In the genomic region with DNA sequence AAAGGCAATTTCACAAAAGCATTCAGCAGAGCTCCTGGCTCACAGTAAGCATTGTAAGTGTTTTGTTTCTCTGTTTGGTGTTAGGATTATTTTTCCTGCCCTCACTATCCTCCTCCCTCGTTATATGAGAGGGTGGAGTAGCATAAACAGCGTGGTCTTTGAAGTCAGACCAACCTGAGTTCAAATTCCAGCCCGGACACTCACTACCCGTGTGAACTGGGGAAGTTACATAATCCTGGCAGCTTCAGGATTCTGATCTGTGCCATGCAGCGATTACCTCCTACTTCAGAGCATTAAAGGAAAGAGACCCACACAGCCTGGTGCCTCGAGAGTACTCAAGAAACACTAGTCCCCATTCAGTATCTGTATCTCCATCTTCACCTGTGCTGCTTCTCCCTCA, we compare ENCODE assay signal across 1 cellular context.
A peak's percentile ranks its signal among the peaks of the same experiment; 100 is the strongest.
TF ChIP-seq lines count a peak whose summit lies in the region.

No MANE protein-coding gene starts in this region.

TF ChIP-seq in HepG2, 621 proteins besides CTCF, POLR2A, EP300 and RAD21 (continued from another document and continues in another):
- TF ChIP-seq, protein P1, sequence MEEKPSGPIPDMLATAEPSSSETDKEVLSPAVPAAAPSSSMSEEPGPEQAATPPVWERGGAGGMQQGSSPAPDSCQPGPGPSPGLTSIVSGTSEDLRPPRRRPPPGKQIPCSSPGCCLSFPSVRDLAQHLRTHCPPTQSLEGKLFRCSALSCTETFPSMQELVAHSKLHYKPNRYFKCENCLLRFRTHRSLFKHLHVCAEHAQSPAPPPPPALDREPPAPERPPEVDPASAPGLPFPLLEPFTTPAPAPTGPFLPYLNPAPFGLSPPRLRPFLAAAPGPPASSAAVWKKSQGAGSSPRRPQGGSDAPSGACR (CRISPR knock-in tag; IDR thresholded peaks at IDR 0.05), result no peak
- TF ChIP-seq, protein P2, sequence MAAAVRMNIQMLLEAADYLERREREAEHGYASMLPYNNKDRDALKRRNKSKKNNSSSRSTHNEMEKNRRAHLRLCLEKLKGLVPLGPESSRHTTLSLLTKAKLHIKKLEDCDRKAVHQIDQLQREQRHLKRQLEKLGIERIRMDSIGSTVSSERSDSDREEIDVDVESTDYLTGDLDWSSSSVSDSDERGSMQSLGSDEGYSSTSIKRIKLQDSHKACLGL (CRISPR knock-in tag; IDR thresholded peaks at IDR 0.05), result no peak
- TF ChIP-seq MNT (IDR thresholded peaks at IDR 0.05) (no peak), RERE (CRISPR knock-in tag; IDR thresholded peaks at IDR 0.05; ENCODE audit: low read depth) (0 out of 2 replicates have a peak, but pooled peaks have one; percentile 29), ZBTB1 (CRISPR knock-in tag; IDR thresholded peaks at IDR 0.05; ENCODE audit: borderline replicate concordance) (no peak), KDM2A (CRISPR knock-in tag; IDR thresholded peaks at IDR 0.05; ENCODE audit: borderline replicate concordance, low read depth) (no peak), ZNF660 (CRISPR knock-in tag; IDR thresholded peaks at IDR 0.05; ENCODE audit: borderline replicate concordance, low read depth) (no peak), HOXA5 (CRISPR knock-in tag; IDR thresholded peaks at IDR 0.05) (no peak), KLF15 (CRISPR knock-in tag; IDR thresholded peaks at IDR 0.05; ENCODE audit: borderline replicate concordance) (no peak), MXI1 (IDR thresholded peaks at IDR 0.05; ENCODE audit: borderline replicate concordance, low read depth, low read length) (no peak), SPEN (CRISPR knock-in tag; IDR thresholded peaks at IDR 0.05; ENCODE audit: low read depth) (peak; percentile 65; the same call in 1 of the 2 replicates), PLSCR1 (CRISPR knock-in tag; IDR thresholded peaks at IDR 0.05; ENCODE audit: borderline replicate concordance) (no peak), ZNF670 (CRISPR knock-in tag; IDR thresholded peaks at IDR 0.05; ENCODE audit: borderline replicate concordance) (no peak; the same call in 1 of the 2 replicates), ZNF768 (CRISPR knock-in tag; IDR thresholded peaks at IDR 0.05) (no peak), PHF8 (CRISPR knock-in tag; IDR thresholded peaks at IDR 0.05) (no peak), ZNF451 (CRISPR knock-in tag; IDR thresholded peaks at IDR 0.05) (no peak), CBX1 (IDR thresholded peaks at IDR 0.05; ENCODE audit: low read depth) (no peak), ZNF766 (CRISPR knock-in tag; IDR thresholded peaks at IDR 0.05; ENCODE audit: borderline replicate concordance) (no peak), ZNF772 (CRISPR knock-in tag; IDR thresholded peaks at IDR 0.05) (no peak), NR2F2 (IDR thresholded peaks at IDR 0.05; ENCODE audit: borderline replicate concordance, low read depth) (peak; percentile 46; the same call in 1 of the 2 replicates), CBFB (CRISPR knock-in tag; IDR thresholded peaks at IDR 0.05) (no peak), ZBTB39 (CRISPR knock-in tag; IDR thresholded peaks at IDR 0.05) (no peak), KDM5A (IDR thresholded peaks at IDR 0.05; ENCODE audit: borderline replicate concordance, low read length) (no peak), SETDB1 (CRISPR knock-in tag; IDR thresholded peaks at IDR 0.05; ENCODE audit: borderline replicate concordance) (no peak), ZNF597 (CRISPR knock-in tag; IDR thresholded peaks at IDR 0.05) (no peak), ZNF101 (CRISPR knock-in tag; IDR thresholded peaks at IDR 0.05; ENCODE audit: borderline replicate concordance, low read depth) (no peak), HOXD1 (CRISPR knock-in tag; IDR thresholded peaks at IDR 0.05) (0 out of 2 replicates have a peak, but pooled peaks have one; percentile 72), MATR3 (CRISPR knock-in tag; IDR thresholded peaks at IDR 0.05) (no peak)
- TF ChIP-seq, protein P3, sequence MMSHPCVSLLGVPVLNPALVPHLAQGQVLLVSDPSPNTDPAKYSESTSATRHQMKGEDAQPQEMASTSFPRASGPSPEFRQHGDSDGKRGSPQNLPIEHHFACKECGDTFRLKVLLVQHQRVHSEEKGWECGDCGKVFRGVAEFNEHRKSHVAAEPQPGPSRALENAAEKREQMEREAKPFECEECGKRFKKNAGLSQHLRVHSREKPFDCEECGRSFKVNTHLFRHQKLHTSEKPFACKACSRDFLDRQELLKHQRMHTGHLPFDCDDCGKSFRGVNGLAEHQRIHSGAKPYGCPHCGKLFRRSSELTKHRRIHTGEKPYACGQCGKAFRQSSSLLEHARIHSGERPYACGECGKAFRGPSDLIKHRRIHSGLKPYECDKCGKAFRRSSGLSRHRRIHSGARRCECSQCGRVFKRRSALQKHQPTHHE (CRISPR knock-in tag; IDR thresholded peaks at IDR 0.05; ENCODE audit: borderline replicate concordance), result no peak
- TF ChIP-seq, protein P4, sequence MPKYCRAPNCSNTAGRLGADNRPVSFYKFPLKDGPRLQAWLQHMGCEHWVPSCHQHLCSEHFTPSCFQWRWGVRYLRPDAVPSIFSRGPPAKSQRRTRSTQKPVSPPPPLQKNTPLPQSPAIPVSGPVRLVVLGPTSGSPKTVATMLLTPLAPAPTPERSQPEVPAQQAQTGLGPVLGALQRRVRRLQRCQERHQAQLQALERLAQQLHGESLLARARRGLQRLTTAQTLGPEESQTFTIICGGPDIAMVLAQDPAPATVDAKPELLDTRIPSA (CRISPR knock-in tag; IDR thresholded peaks at IDR 0.05; ENCODE audit: borderline replicate concordance), result no peak
- TF ChIP-seq, protein P5, sequence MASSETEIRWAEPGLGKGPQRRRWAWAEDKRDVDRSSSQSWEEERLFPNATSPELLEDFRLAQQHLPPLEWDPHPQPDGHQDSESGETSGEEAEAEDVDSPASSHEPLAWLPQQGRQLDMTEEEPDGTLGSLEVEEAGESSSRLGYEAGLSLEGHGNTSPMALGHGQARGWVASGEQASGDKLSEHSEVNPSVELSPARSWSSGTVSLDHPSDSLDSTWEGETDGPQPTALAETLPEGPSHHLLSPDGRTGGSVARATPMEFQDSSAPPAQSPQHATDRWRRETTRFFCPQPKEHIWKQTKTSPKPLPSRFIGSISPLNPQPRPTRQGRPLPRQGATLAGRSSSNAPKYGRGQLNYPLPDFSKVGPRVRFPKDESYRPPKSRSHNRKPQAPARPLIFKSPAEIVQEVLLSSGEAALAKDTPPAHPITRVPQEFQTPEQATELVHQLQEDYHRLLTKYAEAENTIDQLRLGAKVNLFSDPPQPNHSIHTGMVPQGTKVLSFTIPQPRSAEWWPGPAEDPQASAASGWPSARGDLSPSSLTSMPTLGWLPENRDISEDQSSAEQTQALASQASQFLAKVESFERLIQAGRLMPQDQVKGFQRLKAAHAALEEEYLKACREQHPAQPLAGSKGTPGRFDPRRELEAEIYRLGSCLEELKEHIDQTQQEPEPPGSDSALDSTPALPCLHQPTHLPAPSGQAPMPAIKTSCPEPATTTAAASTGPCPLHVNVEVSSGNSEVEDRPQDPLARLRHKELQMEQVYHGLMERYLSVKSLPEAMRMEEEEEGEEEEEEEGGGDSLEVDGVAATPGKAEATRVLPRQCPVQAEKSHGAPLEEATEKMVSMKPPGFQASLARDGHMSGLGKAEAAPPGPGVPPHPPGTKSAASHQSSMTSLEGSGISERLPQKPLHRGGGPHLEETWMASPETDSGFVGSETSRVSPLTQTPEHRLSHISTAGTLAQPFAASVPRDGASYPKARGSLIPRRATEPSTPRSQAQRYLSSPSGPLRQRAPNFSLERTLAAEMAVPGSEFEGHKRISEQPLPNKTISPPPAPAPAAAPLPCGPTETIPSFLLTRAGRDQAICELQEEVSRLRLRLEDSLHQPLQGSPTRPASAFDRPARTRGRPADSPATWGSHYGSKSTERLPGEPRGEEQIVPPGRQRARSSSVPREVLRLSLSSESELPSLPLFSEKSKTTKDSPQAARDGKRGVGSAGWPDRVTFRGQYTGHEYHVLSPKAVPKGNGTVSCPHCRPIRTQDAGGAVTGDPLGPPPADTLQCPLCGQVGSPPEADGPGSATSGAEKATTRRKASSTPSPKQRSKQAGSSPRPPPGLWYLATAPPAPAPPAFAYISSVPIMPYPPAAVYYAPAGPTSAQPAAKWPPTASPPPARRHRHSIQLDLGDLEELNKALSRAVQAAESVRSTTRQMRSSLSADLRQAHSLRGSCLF (CRISPR knock-in tag; IDR thresholded peaks at IDR 0.05; ENCODE audit: borderline replicate concordance), result no peak
- TF ChIP-seq, protein P6, sequence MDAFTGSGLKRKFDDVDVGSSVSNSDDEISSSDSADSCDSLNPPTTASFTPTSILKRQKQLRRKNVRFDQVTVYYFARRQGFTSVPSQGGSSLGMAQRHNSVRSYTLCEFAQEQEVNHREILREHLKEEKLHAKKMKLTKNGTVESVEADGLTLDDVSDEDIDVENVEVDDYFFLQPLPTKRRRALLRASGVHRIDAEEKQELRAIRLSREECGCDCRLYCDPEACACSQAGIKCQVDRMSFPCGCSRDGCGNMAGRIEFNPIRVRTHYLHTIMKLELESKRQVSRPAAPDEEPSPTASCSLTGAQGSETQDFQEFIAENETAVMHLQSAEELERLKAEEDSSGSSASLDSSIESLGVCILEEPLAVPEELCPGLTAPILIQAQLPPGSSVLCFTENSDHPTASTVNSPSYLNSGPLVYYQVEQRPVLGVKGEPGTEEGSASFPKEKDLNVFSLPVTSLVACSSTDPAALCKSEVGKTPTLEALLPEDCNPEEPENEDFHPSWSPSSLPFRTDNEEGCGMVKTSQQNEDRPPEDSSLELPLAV (CRISPR knock-in tag; conservative IDR thresholded peaks at IDR 0.05; ENCODE audit: low read depth), result no peak
